ENCODE assay signal across 1 cellular context in the genomic region with DNA sequence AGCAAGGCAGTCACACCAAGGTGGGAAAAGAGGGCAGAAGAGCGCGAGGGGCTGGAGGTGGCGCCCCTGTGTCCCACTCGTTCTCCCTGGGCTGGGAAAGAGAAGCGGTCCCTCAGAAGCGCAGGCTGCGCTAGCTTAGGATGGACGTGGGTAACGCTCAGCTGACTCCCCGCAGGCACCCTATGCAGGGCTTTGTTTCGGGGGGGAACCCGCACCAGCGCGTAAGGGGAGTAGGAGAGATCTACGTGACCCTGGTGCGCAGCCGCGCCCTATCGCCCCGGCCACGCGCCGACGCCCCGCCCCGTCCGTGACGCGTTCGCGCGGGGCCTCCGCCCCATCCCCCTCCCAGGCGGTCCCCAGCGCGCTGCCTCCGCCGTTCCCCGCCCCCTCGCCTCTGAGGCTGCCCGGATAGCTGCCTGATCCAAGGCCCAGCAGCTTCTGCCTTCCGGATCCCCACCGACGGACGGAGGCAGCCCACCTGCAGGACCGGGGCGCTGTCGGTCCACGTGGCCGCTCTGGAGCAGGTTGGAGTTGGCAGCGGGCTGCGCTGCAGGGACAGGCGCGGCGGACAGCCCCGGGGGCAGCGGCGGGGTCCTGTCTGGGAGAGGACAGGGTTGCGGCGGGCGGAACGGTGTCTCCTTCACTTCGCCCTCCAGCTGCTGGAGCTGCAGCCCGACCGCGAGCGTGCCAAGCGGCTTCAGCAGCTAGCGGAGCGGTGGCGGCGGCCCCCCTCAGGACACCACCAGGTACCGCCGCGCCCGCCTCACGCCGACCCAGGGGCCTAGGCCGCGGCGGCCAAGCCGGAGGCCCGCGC.
A peak's percentile ranks its signal among the peaks of the same experiment; 100 is the strongest.
TF ChIP-seq lines count a peak whose summit lies in the region.

A gene with protein sequence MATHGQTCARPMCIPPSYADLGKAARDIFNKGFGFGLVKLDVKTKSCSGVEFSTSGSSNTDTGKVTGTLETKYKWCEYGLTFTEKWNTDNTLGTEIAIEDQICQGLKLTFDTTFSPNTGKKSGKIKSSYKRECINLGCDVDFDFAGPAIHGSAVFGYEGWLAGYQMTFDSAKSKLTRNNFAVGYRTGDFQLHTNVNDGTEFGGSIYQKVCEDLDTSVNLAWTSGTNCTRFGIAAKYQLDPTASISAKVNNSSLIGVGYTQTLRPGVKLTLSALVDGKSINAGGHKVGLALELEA (plus strand): TSS at position 604 of the 814 bp plus-strand sequence. CDS start 363 bp downstream, outside the sequence.

TF ChIP-seq in HEK293, 187 proteins besides CTCF, POLR2A, EP300 and RAD21 (continued from another document and continues in another):
- TF ChIP-seq, protein P1, sequence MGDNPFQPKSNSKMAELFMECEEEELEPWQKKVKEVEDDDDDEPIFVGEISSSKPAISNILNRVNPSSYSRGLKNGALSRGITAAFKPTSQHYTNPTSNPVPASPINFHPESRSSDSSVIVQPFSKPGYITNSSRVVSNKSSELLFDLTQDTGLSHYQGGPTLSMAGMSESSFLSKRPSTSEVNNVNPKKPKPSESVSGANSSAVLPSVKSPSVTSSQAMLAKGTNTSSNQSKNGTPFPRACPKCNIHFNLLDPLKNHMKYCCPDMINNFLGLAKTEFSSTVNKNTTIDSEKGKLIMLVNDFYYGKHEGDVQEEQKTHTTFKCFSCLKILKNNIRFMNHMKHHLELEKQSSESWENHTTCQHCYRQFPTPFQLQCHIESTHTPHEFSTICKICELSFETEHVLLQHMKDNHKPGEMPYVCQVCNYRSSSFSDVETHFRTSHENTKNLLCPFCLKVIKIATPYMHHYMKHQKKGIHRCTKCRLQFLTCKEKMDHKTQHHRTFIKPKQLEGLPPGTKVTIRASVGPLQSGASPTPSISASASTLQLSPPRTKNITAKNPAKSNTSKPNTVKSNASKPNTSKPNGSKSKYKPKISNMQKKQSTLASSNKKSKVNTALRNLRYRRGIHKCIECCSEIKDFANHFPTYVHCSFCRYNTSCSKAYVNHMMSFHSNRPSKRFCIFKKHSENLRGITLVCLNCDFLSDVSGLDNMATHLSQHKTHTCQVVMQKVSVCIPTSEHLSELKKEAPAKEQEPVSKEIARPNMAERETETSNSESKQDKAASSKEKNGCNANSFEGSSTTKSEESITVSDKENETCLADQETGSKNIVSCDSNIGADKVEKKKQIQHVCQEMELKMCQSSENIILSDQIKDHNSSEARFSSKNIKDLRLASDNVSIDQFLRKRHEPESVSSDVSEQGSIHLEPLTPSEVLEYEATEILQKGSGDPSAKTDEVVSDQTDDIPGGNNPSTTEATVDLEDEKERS (tag by site-specific recombination; IDR thresholded peaks at IDR 0.05): no peak
- TF ChIP-seq ZNF174 (tag by site-specific recombination; IDR thresholded peaks at IDR 0.05) (no peak), ZNF658 (tag by site-specific recombination; IDR thresholded peaks at IDR 0.05) (no peak), BCL11B (tag by site-specific recombination; IDR thresholded peaks at IDR 0.05; ENCODE audit: low read depth) (no peak), ZNF623 (tag by site-specific recombination; IDR thresholded peaks at IDR 0.05) (no peak), YY1 (tag by site-specific recombination; IDR thresholded peaks at IDR 0.05) (no peak), ZNF169 (tag by site-specific recombination; IDR thresholded peaks at IDR 0.05) (no peak), ZNF416 (tag by site-specific recombination; IDR thresholded peaks at IDR 0.05) (no peak), GLI4 (tag by site-specific recombination; IDR thresholded peaks at IDR 0.05) (peak; percentile 26; the same call in 1 of the 2 replicates), ZNF184 (tag by site-specific recombination; IDR thresholded peaks at IDR 0.05) (no peak), ZNF324 (tag by site-specific recombination; IDR thresholded peaks at IDR 0.05) (peak; percentile 96), ZNF211 (tag by site-specific recombination; IDR thresholded peaks at IDR 0.05; ENCODE audit: low read depth) (no peak), ZNF221 (tag by site-specific recombination; IDR thresholded peaks at IDR 0.05; ENCODE audit: borderline replicate concordance) (no peak), ZNF510 (tag by site-specific recombination; IDR thresholded peaks at IDR 0.05; ENCODE audit: insufficient replicate concordance) (no peak), ZNF350 (tag by site-specific recombination; IDR thresholded peaks at IDR 0.05) (no peak), SETDB1 (IDR thresholded peaks at IDR 0.05; ENCODE audit: insufficient read length, low read length) (no peak), KLF8 (tag by site-specific recombination; IDR thresholded peaks at IDR 0.05) (peak; percentile 99), ZNF76 (tag by site-specific recombination; IDR thresholded peaks at IDR 0.05; ENCODE audit: borderline replicate concordance, low read depth) (peak; percentile 84), MZF1 (tag by site-specific recombination; IDR thresholded peaks at IDR 0.05; ENCODE audit: borderline replicate concordance) (no peak), ZNF843 (tag by site-specific recombination; IDR thresholded peaks at IDR 0.05) (peak; percentile 76; the same call in 1 of the 2 replicates), FEZF1 (tag by site-specific recombination; IDR thresholded peaks at IDR 0.05) (peak; percentile 32; the same call in 1 of the 2 replicates), ZSCAN23 (tag by site-specific recombination; IDR thresholded peaks at IDR 0.05) (no peak), RBAK (tag by site-specific recombination; IDR thresholded peaks at IDR 0.05) (no peak), ZNF473 (tag by site-specific recombination; IDR thresholded peaks at IDR 0.05) (no peak), ZNF521 (tag by site-specific recombination; IDR thresholded peaks at IDR 0.05) (no peak), ZSCAN30 (tag by site-specific recombination; IDR thresholded peaks at IDR 0.05) (peak; percentile 73; the same call in 1 of the 2 replicates)
- TF ChIP-seq, protein P2, sequence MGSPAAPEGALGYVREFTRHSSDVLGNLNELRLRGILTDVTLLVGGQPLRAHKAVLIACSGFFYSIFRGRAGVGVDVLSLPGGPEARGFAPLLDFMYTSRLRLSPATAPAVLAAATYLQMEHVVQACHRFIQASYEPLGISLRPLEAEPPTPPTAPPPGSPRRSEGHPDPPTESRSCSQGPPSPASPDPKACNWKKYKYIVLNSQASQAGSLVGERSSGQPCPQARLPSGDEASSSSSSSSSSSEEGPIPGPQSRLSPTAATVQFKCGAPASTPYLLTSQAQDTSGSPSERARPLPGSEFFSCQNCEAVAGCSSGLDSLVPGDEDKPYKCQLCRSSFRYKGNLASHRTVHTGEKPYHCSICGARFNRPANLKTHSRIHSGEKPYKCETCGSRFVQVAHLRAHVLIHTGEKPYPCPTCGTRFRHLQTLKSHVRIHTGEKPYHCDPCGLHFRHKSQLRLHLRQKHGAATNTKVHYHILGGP (tag by site-specific recombination; IDR thresholded peaks at IDR 0.05): no peak
- TF ChIP-seq, protein P3, sequence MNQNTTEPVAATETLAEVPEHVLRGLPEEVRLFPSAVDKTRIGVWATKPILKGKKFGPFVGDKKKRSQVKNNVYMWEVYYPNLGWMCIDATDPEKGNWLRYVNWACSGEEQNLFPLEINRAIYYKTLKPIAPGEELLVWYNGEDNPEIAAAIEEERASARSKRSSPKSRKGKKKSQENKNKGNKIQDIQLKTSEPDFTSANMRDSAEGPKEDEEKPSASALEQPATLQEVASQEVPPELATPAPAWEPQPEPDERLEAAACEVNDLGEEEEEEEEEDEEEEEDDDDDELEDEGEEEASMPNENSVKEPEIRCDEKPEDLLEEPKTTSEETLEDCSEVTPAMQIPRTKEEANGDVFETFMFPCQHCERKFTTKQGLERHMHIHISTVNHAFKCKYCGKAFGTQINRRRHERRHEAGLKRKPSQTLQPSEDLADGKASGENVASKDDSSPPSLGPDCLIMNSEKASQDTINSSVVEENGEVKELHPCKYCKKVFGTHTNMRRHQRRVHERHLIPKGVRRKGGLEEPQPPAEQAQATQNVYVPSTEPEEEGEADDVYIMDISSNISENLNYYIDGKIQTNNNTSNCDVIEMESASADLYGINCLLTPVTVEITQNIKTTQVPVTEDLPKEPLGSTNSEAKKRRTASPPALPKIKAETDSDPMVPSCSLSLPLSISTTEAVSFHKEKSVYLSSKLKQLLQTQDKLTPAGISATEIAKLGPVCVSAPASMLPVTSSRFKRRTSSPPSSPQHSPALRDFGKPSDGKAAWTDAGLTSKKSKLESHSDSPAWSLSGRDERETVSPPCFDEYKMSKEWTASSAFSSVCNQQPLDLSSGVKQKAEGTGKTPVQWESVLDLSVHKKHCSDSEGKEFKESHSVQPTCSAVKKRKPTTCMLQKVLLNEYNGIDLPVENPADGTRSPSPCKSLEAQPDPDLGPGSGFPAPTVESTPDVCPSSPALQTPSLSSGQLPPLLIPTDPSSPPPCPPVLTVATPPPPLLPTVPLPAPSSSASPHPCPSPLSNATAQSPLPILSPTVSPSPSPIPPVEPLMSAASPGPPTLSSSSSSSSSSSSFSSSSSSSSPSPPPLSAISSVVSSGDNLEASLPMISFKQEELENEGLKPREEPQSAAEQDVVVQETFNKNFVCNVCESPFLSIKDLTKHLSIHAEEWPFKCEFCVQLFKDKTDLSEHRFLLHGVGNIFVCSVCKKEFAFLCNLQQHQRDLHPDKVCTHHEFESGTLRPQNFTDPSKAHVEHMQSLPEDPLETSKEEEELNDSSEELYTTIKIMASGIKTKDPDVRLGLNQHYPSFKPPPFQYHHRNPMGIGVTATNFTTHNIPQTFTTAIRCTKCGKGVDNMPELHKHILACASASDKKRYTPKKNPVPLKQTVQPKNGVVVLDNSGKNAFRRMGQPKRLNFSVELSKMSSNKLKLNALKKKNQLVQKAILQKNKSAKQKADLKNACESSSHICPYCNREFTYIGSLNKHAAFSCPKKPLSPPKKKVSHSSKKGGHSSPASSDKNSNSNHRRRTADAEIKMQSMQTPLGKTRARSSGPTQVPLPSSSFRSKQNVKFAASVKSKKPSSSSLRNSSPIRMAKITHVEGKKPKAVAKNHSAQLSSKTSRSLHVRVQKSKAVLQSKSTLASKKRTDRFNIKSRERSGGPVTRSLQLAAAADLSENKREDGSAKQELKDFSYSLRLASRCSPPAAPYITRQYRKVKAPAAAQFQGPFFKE (tag by site-specific recombination; IDR thresholded peaks at IDR 0.05; ENCODE audit: borderline replicate concordance): no peak
- TF ChIP-seq, protein P4, sequence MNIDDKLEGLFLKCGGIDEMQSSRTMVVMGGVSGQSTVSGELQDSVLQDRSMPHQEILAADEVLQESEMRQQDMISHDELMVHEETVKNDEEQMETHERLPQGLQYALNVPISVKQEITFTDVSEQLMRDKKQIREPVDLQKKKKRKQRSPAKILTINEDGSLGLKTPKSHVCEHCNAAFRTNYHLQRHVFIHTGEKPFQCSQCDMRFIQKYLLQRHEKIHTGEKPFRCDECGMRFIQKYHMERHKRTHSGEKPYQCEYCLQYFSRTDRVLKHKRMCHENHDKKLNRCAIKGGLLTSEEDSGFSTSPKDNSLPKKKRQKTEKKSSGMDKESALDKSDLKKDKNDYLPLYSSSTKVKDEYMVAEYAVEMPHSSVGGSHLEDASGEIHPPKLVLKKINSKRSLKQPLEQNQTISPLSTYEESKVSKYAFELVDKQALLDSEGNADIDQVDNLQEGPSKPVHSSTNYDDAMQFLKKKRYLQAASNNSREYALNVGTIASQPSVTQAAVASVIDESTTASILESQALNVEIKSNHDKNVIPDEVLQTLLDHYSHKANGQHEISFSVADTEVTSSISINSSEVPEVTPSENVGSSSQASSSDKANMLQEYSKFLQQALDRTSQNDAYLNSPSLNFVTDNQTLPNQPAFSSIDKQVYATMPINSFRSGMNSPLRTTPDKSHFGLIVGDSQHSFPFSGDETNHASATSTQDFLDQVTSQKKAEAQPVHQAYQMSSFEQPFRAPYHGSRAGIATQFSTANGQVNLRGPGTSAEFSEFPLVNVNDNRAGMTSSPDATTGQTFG (tag by site-specific recombination; IDR thresholded peaks at IDR 0.05; ENCODE audit: borderline replicate concordance): peak; percentile 88; the same call in 1 of the 2 replicates
- TF ChIP-seq, protein P5, sequence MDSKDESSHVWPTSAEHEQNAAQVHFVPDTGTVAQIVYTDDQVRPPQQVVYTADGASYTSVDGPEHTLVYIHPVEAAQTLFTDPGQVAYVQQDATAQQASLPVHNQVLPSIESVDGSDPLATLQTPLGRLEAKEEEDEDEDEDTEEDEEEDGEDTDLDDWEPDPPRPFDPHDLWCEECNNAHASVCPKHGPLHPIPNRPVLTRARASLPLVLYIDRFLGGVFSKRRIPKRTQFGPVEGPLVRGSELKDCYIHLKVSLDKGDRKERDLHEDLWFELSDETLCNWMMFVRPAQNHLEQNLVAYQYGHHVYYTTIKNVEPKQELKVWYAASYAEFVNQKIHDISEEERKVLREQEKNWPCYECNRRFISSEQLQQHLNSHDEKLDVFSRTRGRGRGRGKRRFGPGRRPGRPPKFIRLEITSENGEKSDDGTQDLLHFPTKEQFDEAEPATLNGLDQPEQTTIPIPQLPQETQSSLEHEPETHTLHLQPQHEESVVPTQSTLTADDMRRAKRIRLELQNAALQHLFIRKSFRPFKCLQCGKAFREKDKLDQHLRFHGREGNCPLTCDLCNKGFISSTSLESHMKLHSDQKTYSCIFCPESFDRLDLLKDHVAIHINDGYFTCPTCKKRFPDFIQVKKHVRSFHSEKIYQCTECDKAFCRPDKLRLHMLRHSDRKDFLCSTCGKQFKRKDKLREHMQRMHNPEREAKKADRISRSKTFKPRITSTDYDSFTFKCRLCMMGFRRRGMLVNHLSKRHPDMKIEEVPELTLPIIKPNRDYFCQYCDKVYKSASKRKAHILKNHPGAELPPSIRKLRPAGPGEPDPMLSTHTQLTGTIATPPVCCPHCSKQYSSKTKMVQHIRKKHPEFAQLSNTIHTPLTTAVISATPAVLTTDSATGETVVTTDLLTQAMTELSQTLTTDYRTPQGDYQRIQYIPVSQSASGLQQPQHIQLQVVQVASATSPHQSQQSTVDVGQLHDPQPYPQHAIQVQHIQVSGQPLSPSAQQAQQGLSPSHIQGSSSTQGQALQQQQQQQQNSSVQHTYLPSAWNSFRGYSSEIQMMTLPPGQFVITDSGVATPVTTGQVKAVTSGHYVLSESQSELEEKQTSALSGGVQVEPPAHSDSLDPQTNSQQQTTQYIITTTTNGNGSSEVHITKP (tag by site-specific recombination; IDR thresholded peaks at IDR 0.05): peak; percentile 79
- TF ChIP-seq, protein P6, sequence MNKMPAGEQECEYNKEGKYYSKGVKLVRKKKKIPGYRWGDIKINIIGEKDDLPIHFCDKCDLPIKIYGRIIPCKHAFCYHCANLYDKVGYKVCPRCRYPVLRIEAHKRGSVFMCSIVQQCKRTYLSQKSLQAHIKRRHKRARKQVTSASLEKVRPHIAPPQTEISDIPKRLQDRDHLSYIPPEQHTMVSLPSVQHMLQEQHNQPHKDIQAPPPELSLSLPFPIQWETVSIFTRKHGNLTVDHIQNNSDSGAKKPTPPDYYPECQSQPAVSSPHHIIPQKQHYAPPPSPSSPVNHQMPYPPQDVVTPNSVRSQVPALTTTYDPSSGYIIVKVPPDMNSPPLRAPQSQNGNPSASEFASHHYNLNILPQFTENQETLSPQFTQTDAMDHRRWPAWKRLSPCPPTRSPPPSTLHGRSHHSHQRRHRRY (tag by site-specific recombination; IDR thresholded peaks at IDR 0.05): no peak
- TF ChIP-seq, protein P7, sequence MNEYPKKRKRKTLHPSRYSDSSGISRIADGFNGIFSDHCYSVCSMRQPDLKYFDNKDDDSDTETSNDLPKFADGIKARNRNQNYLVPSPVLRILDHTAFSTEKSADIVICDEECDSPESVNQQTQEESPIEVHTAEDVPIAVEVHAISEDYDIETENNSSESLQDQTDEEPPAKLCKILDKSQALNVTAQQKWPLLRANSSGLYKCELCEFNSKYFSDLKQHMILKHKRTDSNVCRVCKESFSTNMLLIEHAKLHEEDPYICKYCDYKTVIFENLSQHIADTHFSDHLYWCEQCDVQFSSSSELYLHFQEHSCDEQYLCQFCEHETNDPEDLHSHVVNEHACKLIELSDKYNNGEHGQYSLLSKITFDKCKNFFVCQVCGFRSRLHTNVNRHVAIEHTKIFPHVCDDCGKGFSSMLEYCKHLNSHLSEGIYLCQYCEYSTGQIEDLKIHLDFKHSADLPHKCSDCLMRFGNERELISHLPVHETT (tag by site-specific recombination; IDR thresholded peaks at IDR 0.05): peak; percentile 93; the same call in 1 of the 2 replicates
